19 cellular contexts compared by ENCODE assay signal in genomic region chr12:113101751-113102150, GRCh38. TPM values are rescaled to one million over a fixed set of nuclear protein-coding genes. Genes with fewer than 3 reads are reported as not detected.
A peak's percentile ranks its signal among the peaks of the same experiment; 100 is the strongest.
DNase-seq lines count a peak whose midpoint lies in the region; ATAC-seq, FAIRE-seq and TF ChIP-seq lines count a peak whose summit lies in the region.
"Had no signal": no experiment of that assay in that cellular context is flagged by ENCODE, and none has a peak within 500 bp of the region (broad histone marks: within the 10 kb centered on the region; RNA-seq: fewer than 3 reads in every experiment).

No MANE protein-coding gene starts in this region.

- DNase-seq in OCI-LY7 (ENCODE audit: low spot score) (no peak), kidney (peak; percentile 54), thyroid gland (no peak), AG20443 (ENCODE audit: low spot score) (no peak)
- no peak for DNase-seq in activated naive CD4-positive, alpha-beta T cell treated with anti-CD3 and anti-CD28 coated beads, Interleukin-2, amount 50 U/mL, for 72 hours (ENCODE audit: low spot score in 2 of 2)
- DNase-seq: AML-193; CD4-positive, alpha-beta memory T cell; DMS153; DMS79 treated with DMSO at 0.1 percent for 48 hours; GF-D8; GOT3 had no signal

- H3K27ac ChIP-seq in DOHH2 (ENCODE audit: low read depth, low read length) (peak overlapping the region; percentile 61; the same call in 1 of the 2 replicates), OCI-LY7 (ENCODE audit: low read depth, low read length, poor library complexity, severe bottlenecking) (peak overlapping the region; percentile 74), kidney (ENCODE audit: low read depth in 2 of 2, low read length in 2 of 2) (no peak overlapping the region), thyroid gland (peak overlapping the region in 2 of 3 donors; percentile 1 to 13)
- H3K27ac ChIP-seq: BLaER1 treated with 17β-estradiol and CSF1 and Interleukin-3, amounts not matched to agents 10 nM and 100 nM had no signal

- intact Hi-C loops in OCI-LY7 (cut with micrococcal nuclease; ENCODE audit: unreplicated experiment) (no loop called here), kidney (cut with DNase I) (no loop called here), thyroid gland (cut with DNase I) (loop anchor here (10.0 kb wide), 1 partner anchor 53 kb away; no protein-coding TSS in a partner anchor)

- no TSS peak for BruUV-seq in OCI-LY7 (replicated peaks; lab: Mats Ljungman, UMichigan)

- H3K4me1 ChIP-seq in DOHH2 (ENCODE audit: control insufficient read depth, low read length) (peaks cover 89% of the 10 kb centered on the region), OCI-LY7 (ENCODE audit: insufficient read depth, low read length, poor library complexity, severe bottlenecking) (peaks cover 73% of the 10 kb centered on the region), kidney (ENCODE audit: control insufficient read depth in 1 of 2, insufficient read depth in 1 of 2, low read depth in 1 of 2, low read length in 2 of 2) (peaks cover 0 to 10% of the 10 kb centered on the region in 2 donors), thyroid gland (peaks cover 16 to 23% of the 10 kb centered on the region in 2 donors)
- H3K4me1 ChIP-seq: HAP-1 had no signal

- H4K20me1 ChIP-seq in DOHH2 (ENCODE audit: control insufficient read depth, insufficient read depth, low read depth, low read length): no peaks in the 10 kb centered on the region
- H4K20me1 ChIP-seq in OCI-LY7 (ENCODE audit: insufficient read depth, low read length): no peaks in the 10 kb centered on the region

- H3K79me2 ChIP-seq in DOHH2 (ENCODE audit: control insufficient read depth, low read length) (peaks cover 10% of the 10 kb centered on the region), OCI-LY7 (ENCODE audit: insufficient read depth, low read depth, low read length) (no peaks in the 10 kb centered on the region)

- CTCF ChIA-PET in OCI-LY7 (lab: Charles Lee; ENCODE audit: unreplicated experiment): no interaction called here

- H3K27ac Mint-ChIP-seq in activated naive CD4-positive, alpha-beta T cell treated with anti-CD3 and anti-CD28 coated beads, Interleukin-2, amount 50 U/mL, for 72 hours: peak overlapping the region in 1 of 2 donors; percentile 34

- WGBS in thyroid gland, 2 donors: 76 to 86% methylated on average over 3 to 7 of the region's 10 CpGs

- no peak for TF ChIP-seq CTCF in DOHH2 (IDR thresholded peaks at IDR 0.05; ENCODE audit: low read depth, low read length, poor library complexity, severe bottlenecking)
- TF ChIP-seq CTCF in OCI-LY7 (conservative IDR thresholded peaks at IDR 0.05; ENCODE audit: low read length): no peak
- TF ChIP-seq CTCF in kidney (IDR thresholded peaks at IDR 0.05; ENCODE audit: borderline replicate concordance, extremely low read depth, insufficient read depth): no peak
- TF ChIP-seq CTCF in thyroid gland (IDR thresholded peaks at IDR 0.05): no peak

- H3K9me3 ChIP-seq in DOHH2 (ENCODE audit: control insufficient read depth, insufficient read depth, low read length) (no peaks in the 10 kb centered on the region), OCI-LY7 (ENCODE audit: low read length) (no peaks in the 10 kb centered on the region), kidney (ENCODE audit: control insufficient read depth in 1 of 2, low read length in 2 of 2) (no peaks in the 10 kb centered on the region), thyroid gland (no peaks in the 10 kb centered on the region)
- H3K9me3 ChIP-seq: BLaER1 treated with 17β-estradiol and CSF1 and Interleukin-3, amounts not matched to agents 10 nM and 100 nM; HAP-1 had no signal

- FAIRE-seq in kidney (lab: Jason Lieb, UNC): no peak
- FAIRE-seq: GM19239, HepG2, HTR-8/SVneo had no signal

- no peak overlapping the region for H3K4me2 ChIP-seq in DOHH2 (ENCODE audit: low read length)
- H3K4me2 ChIP-seq in OCI-LY7 (ENCODE audit: low read length): peak overlapping the region; percentile 37; the same call in 1 of the 2 replicates

- no peak overlapping the region for H2AFZ ChIP-seq in OCI-LY7 (ENCODE audit: low read length)

- H3K36me3 ChIP-seq in DOHH2 (ENCODE audit: control insufficient read depth, low read length) (peaks cover 48% of the 10 kb centered on the region), OCI-LY7 (ENCODE audit: insufficient read depth, low read length) (peaks cover 88% of the 10 kb centered on the region), kidney (ENCODE audit: control insufficient read depth in 1 of 2, insufficient read depth in 2 of 2, low read length in 2 of 2) (no peaks in the 10 kb centered on the region), thyroid gland (peaks cover 0 to 3% of the 10 kb centered on the region in 2 donors)
- H3K36me3 ChIP-seq: HAP-1 had no signal

- no peak overlapping the region for H3K9ac ChIP-seq in kidney (ENCODE audit: low read length in 2 of 2)
- H3K9ac ChIP-seq: BLaER1 treated with 17β-estradiol and CSF1 and Interleukin-3, amounts not matched to agents 10 nM and 100 nM had no signal

- peaks cover 53% of the 10 kb centered on the region for H3F3A ChIP-seq in DOHH2 (ENCODE audit: control insufficient read depth, insufficient read depth)

- H3K27me3 ChIP-seq in DOHH2 (ENCODE audit: control insufficient read depth, low read length): no peaks in the 10 kb centered on the region
- H3K27me3 ChIP-seq in thyroid gland: no peaks in the 10 kb centered on the region
- H3K27me3 ChIP-seq: BLaER1 treated with 17β-estradiol and CSF1 and Interleukin-3, amounts not matched to agents 10 nM and 100 nM had no signal

- H3K9me3 Mint-ChIP-seq in activated naive CD4-positive, alpha-beta T cell treated with anti-CD3 and anti-CD28 coated beads, Interleukin-2, amount 50 U/mL, for 72 hours: no peaks in the 10 kb centered on the region
- H3K9me3 Mint-ChIP-seq: CD4-positive, alpha-beta memory T cell had no signal

- POLR2A ChIA-PET in OCI-LY7 (lab: Charles Lee): interaction anchor here (1.0 to 2.0 kb wide), 4 partner anchors 9 to 75 kb away, joined by 3 to 7 read pairs (median 5); no protein-coding TSS in a partner anchor

- no peaks in the 10 kb centered on the region for H3K36me3 Mint-ChIP-seq in activated naive CD4-positive, alpha-beta T cell treated with anti-CD3 and anti-CD28 coated beads, Interleukin-2, amount 50 U/mL, for 72 hours

- ATAC-seq in activated naive CD4-positive, alpha-beta T cell treated with anti-CD3 and anti-CD28 coated beads, Interleukin-2, amount 50 U/mL, for 72 hours: no peak
- ATAC-seq in esophagus mucosa: no peak
- ATAC-seq: HepG2 had no signal

- H3K4me3 ChIP-seq in DOHH2 (ENCODE audit: low read length) (no peak overlapping the region), OCI-LY7 (ENCODE audit: low read depth, low read length, poor library complexity, severe bottlenecking) (no peak overlapping the region), kidney (ENCODE audit: low read length in 2 of 2) (no peak overlapping the region), thyroid gland (replicated peaks in 1 of 3) (no peak overlapping the region)
- H3K4me3 ChIP-seq: BLaER1 treated with 17β-estradiol and CSF1 and Interleukin-3, amounts not matched to agents 10 nM and 100 nM; HAP-1 had no signal

- no peaks in the 10 kb centered on the region for H3K9me2 ChIP-seq in DOHH2 (replicated peaks; ENCODE audit: control insufficient read depth, low read length)
- H3K9me2 ChIP-seq in OCI-LY7 (ENCODE audit: insufficient read depth, low read length): no peaks in the 10 kb centered on the region

- no peak for TF ChIP-seq POLR2A in thyroid gland (IDR thresholded peaks at IDR 0.05)

RNA-seq across cellular contexts. Expression of gene RASAL1, which starts 33.8 kb away (rescaled TPM):
- total RNA-seq in OCI-LY7 (2014; rRNA removed; shearing (Covaris generic)): 69.1 and 89.1 TPM in 2 replicates
- total RNA-seq in OCI-LY7 (2022) (67.5 and 74.4 TPM in 2 replicates), kidney (58.3 TPM), thyroid gland (10 to 100 TPM; 27.3 to 52.9 (median 45.1) TPM), esophagus mucosa (53.1 TPM)
- 23.5 TPM for polyA plus RNA-seq in kidney (ENCODE audit: insufficient read depth, low read depth, low replicate concordance)
- 10 to 100 TPM in 1 of 2 donors, 1 to 10 TPM in 1; 9.8 to 15.1 TPM for total RNA-seq in activated naive CD4-positive, alpha-beta T cell treated with anti-CD3 and anti-CD28 coated beads, Interleukin-2, amount 50 U/mL, for 72 hours
- total RNA-seq: HepG2 had no signal
- polyA plus RNA-seq: HepG2 had no signal

RNA-seq across cellular contexts. Expression of gene DTX1, which starts 45.2 kb away (rescaled TPM):
- 263 and 293 TPM in 2 replicates for total RNA-seq in OCI-LY7 (2014; rRNA removed; shearing (Covaris generic))
- total RNA-seq in OCI-LY7 (2022) (510 and 535 TPM in 2 replicates), kidney (4.9 TPM), thyroid gland (10 to 100 TPM; 11.5 to 37.1 (median 20.6) TPM), esophagus mucosa (0.68 TPM)
- 7.3 TPM for polyA plus RNA-seq in kidney (ENCODE audit: insufficient read depth, low read depth, low replicate concordance)
- 10 to 100 TPM in 1 of 2 donors, 1 to 10 TPM in 1; 9.8 to 17.3 TPM for total RNA-seq in activated naive CD4-positive, alpha-beta T cell treated with anti-CD3 and anti-CD28 coated beads, Interleukin-2, amount 50 U/mL, for 72 hours
- total RNA-seq: HepG2 had no signal
- polyA plus RNA-seq: HepG2 had no signal

RNA-seq across cellular contexts. Expression of gene CFAP73, which starts 47.8 kb away (rescaled TPM):
- 14.0 and 26.9 TPM in 2 replicates for total RNA-seq in OCI-LY7 (2014; rRNA removed; shearing (Covaris generic))
- total RNA-seq in OCI-LY7 (2022) (37.4 and 39.2 TPM in 2 replicates), kidney (2.4 TPM), thyroid gland (under 1 TPM in 1 of 4 donors, not detected in 3; 0.56 TPM), esophagus mucosa (0.20 TPM)
- 0.52 TPM for polyA plus RNA-seq in kidney (ENCODE audit: insufficient read depth, low read depth, low replicate concordance)
- total RNA-seq in activated naive CD4-positive, alpha-beta T cell treated with anti-CD3 and anti-CD28 coated beads, Interleukin-2, amount 50 U/mL, for 72 hours: under 1 TPM; 0.45 to 0.98 TPM
- total RNA-seq: A673; CD4-positive, alpha-beta memory T cell; HepG2 had no signal
- polyA plus RNA-seq: HepG2 had no signal

Comparison
In these comparisons a context has a peak if more than half of its experiments do, and no peak if none do; other contexts are left out.
1. H3K27ac ChIP-seq: peak in DOHH2 (single experiment), OCI-LY7 (single experiment) and thyroid gland (2 of 3); none in kidney (0 of 2).
2. RNA of gene DTX1, which starts 45.2 kb away (total RNA-seq): 263 to 535 TPM in OCI-LY7; 11.5 to 37.1 TPM in thyroid gland, 9.8 to 17.3 TPM in activated naive CD4-positive, alpha-beta T cell treated with anti-CD3 and anti-CD28 coated beads, Interleukin-2, amount 50 U/mL, for 72 hours, 4.9 TPM in kidney (single experiment) and 0.68 TPM in esophagus mucosa (single experiment); every median in the first group is over 4 times any median in the second.